ENCODE assay signal across 8 cellular contexts in the genomic region with DNA sequence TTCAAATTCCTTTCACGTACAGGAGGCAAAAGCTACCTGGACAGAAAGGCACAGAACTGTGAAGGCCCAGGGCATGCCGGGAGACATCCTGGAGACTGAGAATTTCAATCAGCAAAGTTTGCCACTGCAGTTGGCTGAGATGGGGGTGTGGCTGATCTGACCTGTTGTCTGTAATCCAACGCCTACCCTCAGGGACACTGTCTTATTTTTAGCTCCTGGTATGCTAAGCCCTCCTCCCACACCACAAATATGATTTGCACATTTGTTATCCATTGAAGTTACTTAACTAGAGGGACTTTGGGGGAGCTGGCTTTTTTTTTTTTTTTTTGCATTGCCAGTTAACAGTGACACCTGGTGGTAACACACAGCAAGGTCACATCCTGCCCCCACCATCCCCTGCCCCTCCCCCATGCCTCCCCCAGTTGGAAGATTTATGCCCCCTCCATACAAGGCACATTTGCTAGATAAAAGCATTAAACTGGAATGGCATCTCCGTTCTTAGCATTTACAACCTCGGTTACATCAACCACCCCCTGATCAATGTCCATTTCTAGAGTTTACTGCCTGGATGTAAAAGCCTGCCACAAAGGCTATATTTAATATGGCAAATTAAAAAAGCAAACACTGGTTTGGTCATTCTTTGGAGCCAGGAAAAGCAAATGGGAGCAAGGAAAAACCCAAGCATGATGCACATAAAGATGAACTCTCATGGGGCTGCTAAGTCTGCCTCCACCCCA. TPM values are rescaled to one million over a fixed set of nuclear protein-coding genes. Genes with fewer than 3 reads are reported as not detected.
A peak's percentile ranks its signal among the peaks of the same experiment; 100 is the strongest.
DNase-seq lines count a peak whose midpoint lies in the region; ATAC-seq and TF ChIP-seq lines count a peak whose summit lies in the region.

No MANE protein-coding gene starts in this region.

- H3K27me3 ChIP-seq in HL-60 (ENCODE audit: insufficient read depth, poor library complexity, severe bottlenecking) (no peaks in the 10 kb centered on the region), gastrocnemius medialis (no peaks in the 10 kb centered on the region)

- H3K4me3 ChIP-seq in HL-60 (replicated peaks; ENCODE audit: insufficient read depth, low read length) (no peak overlapping the region), gastrocnemius medialis (no peak overlapping the region)

- in situ Hi-C loops in gastrocnemius medialis (cut with MboI; ENCODE audit: low sequenced_read_pairs in 4 of 4) = loop anchor here in 3 of 4 donors (5.0 to 25.0 kb wide), 5 partner anchors 206 to 806 kb away; a partner anchor contains a TSS

- ATAC-seq in gastrocnemius medialis (peak; percentile 76 to 86), GM19328 (IDR thresholded peaks at IDR 0.05; ENCODE audit: unreplicated experiment) (no peak)

- no peak overlapping the region for H3K27ac ChIP-seq in HL-60 (replicated peaks)
- peak overlapping the region; percentile 84 to 93 (median 90) for H3K27ac ChIP-seq in gastrocnemius medialis

- TF ChIP-seq CTCF in HL-60 (IDR thresholded peaks at IDR 0.05; ENCODE audit: insufficient read depth, low read length) (peak; percentile 12), gastrocnemius medialis (IDR thresholded peaks at IDR 0.05 in 4 of 5, conservative IDR thresholded peaks at IDR 0.05 in 1 of 5) (peak in 3 of 5 experiments; percentile 30 to 71 (median 68))

- peaks cover 85 to 87% of the 10 kb centered on the region in 2 donors for H3K4me1 ChIP-seq in gastrocnemius medialis

- TF ChIP-seq POLR2A in gastrocnemius medialis (IDR thresholded peaks at IDR 0.05) = peak in 1 of 2 donors; percentile 52

- intact Hi-C loops in gastrocnemius medialis (cut with DNase I; ENCODE audit: low total_unique reads) = loop anchor here (1.0 to 5.0 kb wide), 5 partner anchors 91 to 431 kb away; no protein-coding TSS in a partner anchor

- DNase-seq in NCI-H1417 (lab: John Stamatoyannopoulos, UW) (peak; percentile 18 to 69 (median 61)), NCI-H1417 treated with DMSO at 0.1 percent for 48 hours (lab: John Stamatoyannopoulos, UW) (no peak), HL-60 (ENCODE audit: low read depth in 1 of 2, low spot score in 1 of 2) (peak in 1 of 2 experiments; percentile 25), SK-N-DZ (ENCODE audit: low spot score) (peak; percentile 74), fibroblast of the conjunctiva (ENCODE audit: low read depth) (peak; percentile 81), gastrocnemius medialis (peak; percentile 86 to 90)
- DNase-seq in effector CD8-positive, alpha-beta T cell (lab: John Stamatoyannopoulos, UW) = no peak

- peaks cover 0 to 22% of the 10 kb centered on the region in 2 donors for H3K36me3 ChIP-seq in gastrocnemius medialis

- H3K9me3 ChIP-seq in gastrocnemius medialis = no peaks in the 10 kb centered on the region

RNA-seq across cellular contexts. Expression of a gene that starts 40.3 kb away (rescaled TPM):
- 54.0 and 68.2 TPM in 2 replicates for polyA plus RNA-seq in SK-N-DZ (2014; cell fraction: cytosol; rRNA removed)
- polyA plus RNA-seq in SK-N-DZ (2014; cell fraction: nucleus; rRNA removed) = 44.5 and 70.0 TPM in 2 replicates
- total RNA-seq in gastrocnemius medialis = 10 to 100 TPM; 14.8 to 25.4 (median 20.3) TPM

RNA-seq across cellular contexts. Expression of a gene that starts 40.6 kb away (rescaled TPM):
- polyA plus RNA-seq in SK-N-DZ (2014; cell fraction: cytosol; rRNA removed) = 34.6 and 36.6 TPM in 2 replicates
- polyA plus RNA-seq in SK-N-DZ (2014; cell fraction: nucleus; rRNA removed) = 22.7 and 36.8 TPM in 2 replicates
- 10 to 100 TPM; 25.2 to 61.0 (median 40.6) TPM for total RNA-seq in gastrocnemius medialis

Comparison
In these comparisons a context has a peak if more than half of its experiments do, and no peak if none do; other contexts are left out.
1. DNase-seq: peak in NCI-H1417 (3 of 3), SK-N-DZ (single experiment), fibroblast of the conjunctiva (single experiment) and gastrocnemius medialis (2 of 2); none in NCI-H1417 treated with DMSO at 0.1 percent for 48 hours (single experiment) and effector CD8-positive, alpha-beta T cell (single experiment).